ENCODE assay signal across 40 cellular contexts in the genomic region with DNA sequence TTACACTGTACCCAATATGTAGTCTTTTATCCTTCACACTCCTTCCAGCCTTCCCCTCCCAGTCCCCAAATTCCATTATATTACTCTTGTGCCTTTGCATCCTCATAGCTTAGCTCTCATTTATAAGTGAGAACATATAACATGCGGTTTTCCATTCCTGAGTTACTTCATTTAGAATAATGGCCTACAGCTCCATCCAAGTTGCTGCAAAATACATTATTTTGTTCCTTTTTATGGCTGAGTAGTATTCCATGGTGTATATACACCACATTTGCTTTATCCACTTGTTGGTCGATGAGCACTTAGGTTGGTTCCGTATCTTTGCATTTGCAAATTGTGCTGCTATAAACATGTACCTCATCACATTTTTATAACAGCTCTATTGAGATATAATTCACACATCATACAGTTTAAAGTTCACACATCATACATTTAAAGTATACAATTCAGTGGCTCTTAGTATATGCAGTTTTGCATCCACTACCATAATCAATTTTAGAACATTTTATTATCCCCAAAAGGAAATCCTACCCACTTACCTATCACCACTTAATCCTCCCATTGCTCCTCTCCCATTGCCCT.
"Had no signal": no experiment of that assay in that cellular context is flagged by ENCODE, and none has a peak within 500 bp of the region (broad histone marks: within the 10 kb centered on the region; RNA-seq: fewer than 3 reads in every experiment).

No MANE protein-coding gene starts in this region.

- DNase-seq: activated B cell treated with CpG ODN at 0.5 μM for 24 hours; activated CD4-positive, alpha-beta memory T cell treated with anti-CD3 and anti-CD28 coated beads for 36 hours; activated CD4-positive, alpha-beta T cell treated with anti-CD3 and anti-CD28 coated beads for 4 hours; activated CD4-positive, alpha-beta T cell treated with anti-CD3 and anti-CD28 coated beads, Interleukin-2, amount 10 ng/mL, durations not matched to agents 24 days and 14 days; activated CD4-positive, alpha-beta T cell treated with anti-CD3 and anti-CD28 coated beads, Interleukin-2, amount 50 U/mL, for 1 hour; activated CD4-positive, alpha-beta T cell treated with anti-CD3 and anti-CD28 coated beads, Interleukin-2, amount 50 U/mL, for 4 hours; activated CD4-positive, CD25-positive, alpha-beta regulatory T cell treated with anti-CD3 and anti-CD28 coated beads, Interleukin-2, amount 50 U/mL, for 72 hours; activated CD8-positive, alpha-beta memory T cell treated with anti-CD3 and anti-CD28 coated beads, Interleukin-2, amount 50 U/mL, for 4 hours; activated CD8-positive, alpha-beta T cell treated with anti-CD3 and anti-CD28 coated beads for 36 hours; activated effector memory CD4-positive, alpha-beta T cell treated with anti-CD3 and anti-CD28 coated beads, Interleukin-2, amount 50 U/mL, for 16 hours; activated gamma-delta T cell treated with Interleukin-2 at 50 U/mL for 16 hours; activated naive CD4-positive, alpha-beta T cell; activated naive CD4-positive, alpha-beta T cell treated with anti-CD3 and anti-CD28 coated beads for 36 hours; activated naive CD4-positive, alpha-beta T cell treated with anti-CD3 and anti-CD28 coated beads, Interleukin-2, amount 50 U/mL, for 16 hours; activated naive CD8-positive, alpha-beta T cell treated with anti-CD3 and anti-CD28 coated beads for 36 hours; activated T-cell treated with anti-CD3 and anti-CD28 coated beads for 4 hours; activated T-cell treated with anti-CD3 and anti-CD28 coated beads, Interleukin-2, amount 50 U/mL, for 1 hour; activated T-cell treated with anti-CD3 and anti-CD28 coated beads, Interleukin-2, amount 50 U/mL, for 4 hours; activated T-cell treated with anti-CD3 and anti-CD28 coated beads, Interleukin-2, amount 50 U/mL, for 72 hours; adrenal gland; amniotic stem cell; aorta; body of pancreas; brain microvascular endothelial cell; caudate nucleus; cerebellar nuclear complex; T-helper 1 cell; T-helper 2 cell; T-helper 9 cell had no signal

- H3K4me3 ChIP-seq: adrenal gland, body of pancreas, cardiac muscle cell had no signal

- H3K4me3 Mint-ChIP-seq: activated B cell treated with CpG ODN at 0.5 μM for 24 hours; activated CD4-positive, alpha-beta memory T cell treated with anti-CD3 and anti-CD28 coated beads for 36 hours; activated CD4-positive, alpha-beta T cell treated with anti-CD3 and anti-CD28 coated beads, Interleukin-2, amount 10 ng/mL, durations not matched to agents 24 days and 14 days; activated CD8-positive, alpha-beta T cell treated with anti-CD3 and anti-CD28 coated beads for 36 hours; activated naive CD4-positive, alpha-beta T cell treated with anti-CD3 and anti-CD28 coated beads for 36 hours; activated naive CD8-positive, alpha-beta T cell treated with anti-CD3 and anti-CD28 coated beads for 36 hours; activated T-cell treated with anti-CD3 and anti-CD28 coated beads, Interleukin-2, amount 50 U/mL, for 4 hours; activated T-cell treated with anti-CD3 and anti-CD28 coated beads, Interleukin-2, amount 50 U/mL, for 72 hours; activated T-helper 1 cell treated with anti-CD3 and anti-CD28 coated beads, Interleukin-12 subunit alpha, Interleukin-12 subunit beta, Interleukin-2, Interleukin-4 antibody, amounts not matched to agents 30 ng/mL and 10 ng/mL and 1 ng/mL, durations not matched to agents 14 hours and 24 hours and 36 hours; activated T-helper 17 cell treated with anti-CD3 and anti-CD28 coated beads, Interleukin-2, amount 50 U/mL, for 72 hours; central memory CD8-positive, alpha-beta T cell; T-helper 1 cell treated with Interleukin-12 subunit alpha and Interleukin-12 subunit beta and Interleukin-4 antibody, amounts not matched to agents 30 μg/mL and 1 μg/mL, for 36 hours; T-helper 2 cell treated with Interferon-gamma antibody and Interleukin-4, amounts not matched to agents 5 μg/mL and 100 μg/mL, for 36 hours had no signal

- H3K36me3 ChIP-seq: adrenal gland, brain microvascular endothelial cell, cardiac muscle cell had no signal

- H3K27me3 Mint-ChIP-seq: activated B cell treated with CpG ODN at 0.5 μM for 24 hours; activated CD4-positive, alpha-beta memory T cell treated with anti-CD3 and anti-CD28 coated beads for 36 hours; activated CD4-positive, alpha-beta T cell treated with anti-CD3 and anti-CD28 coated beads, Interleukin-2, amount 10 ng/mL, durations not matched to agents 24 days and 14 days; activated CD8-positive, alpha-beta T cell treated with anti-CD3 and anti-CD28 coated beads for 36 hours; activated naive CD8-positive, alpha-beta T cell treated with anti-CD3 and anti-CD28 coated beads for 36 hours; activated T-helper 17 cell treated with anti-CD3 and anti-CD28 coated beads, Interleukin-2, amount 50 U/mL, for 72 hours; central memory CD8-positive, alpha-beta T cell had no signal

- H3K9me3 Mint-ChIP-seq: activated B cell treated with CpG ODN at 0.5 μM for 24 hours; activated CD4-positive, alpha-beta memory T cell treated with anti-CD3 and anti-CD28 coated beads for 36 hours; activated CD4-positive, alpha-beta T cell treated with anti-CD3 and anti-CD28 coated beads, Interleukin-2, amount 10 ng/mL, durations not matched to agents 24 days and 14 days; activated CD8-positive, alpha-beta T cell treated with anti-CD3 and anti-CD28 coated beads for 36 hours; activated naive CD4-positive, alpha-beta T cell treated with anti-CD3 and anti-CD28 coated beads for 36 hours; activated naive CD4-positive, alpha-beta T cell treated with anti-CD3 and anti-CD28 coated beads, Interleukin-2, amount 50 U/mL, for 72 hours; activated naive CD8-positive, alpha-beta T cell treated with anti-CD3 and anti-CD28 coated beads for 36 hours; activated T-cell treated with anti-CD3 and anti-CD28 coated beads, Interleukin-2, amount 50 U/mL, for 4 hours; activated T-cell treated with anti-CD3 and anti-CD28 coated beads, Interleukin-2, amount 50 U/mL, for 72 hours; activated T-helper 1 cell treated with anti-CD3 and anti-CD28 coated beads, Interleukin-12 subunit alpha, Interleukin-12 subunit beta, Interleukin-2, Interleukin-4 antibody, amounts not matched to agents 30 ng/mL and 10 ng/mL and 1 ng/mL, durations not matched to agents 14 hours and 24 hours and 36 hours; activated T-helper 17 cell treated with anti-CD3 and anti-CD28 coated beads, Interleukin-2, amount 50 U/mL, for 72 hours; central memory CD8-positive, alpha-beta T cell; T-helper 1 cell treated with Interleukin-12 subunit alpha and Interleukin-12 subunit beta and Interleukin-4 antibody, amounts not matched to agents 30 μg/mL and 1 μg/mL, for 36 hours; T-helper 2 cell treated with Interferon-gamma antibody and Interleukin-4, amounts not matched to agents 5 μg/mL and 100 μg/mL, for 36 hours had no signal

- H3K27me3 ChIP-seq: adrenal gland, body of pancreas, brain microvascular endothelial cell, cardiac muscle cell had no signal

- H3K4me1 ChIP-seq: body of pancreas had no signal

- FAIRE-seq: astrocyte, bronchial epithelial cell, TTC549 had no signal

- H3K27ac Mint-ChIP-seq: activated B cell treated with CpG ODN at 0.5 μM for 24 hours; activated CD4-positive, alpha-beta memory T cell treated with anti-CD3 and anti-CD28 coated beads for 36 hours; activated CD4-positive, alpha-beta T cell treated with anti-CD3 and anti-CD28 coated beads, Interleukin-2, amount 10 ng/mL, durations not matched to agents 24 days and 14 days; activated CD8-positive, alpha-beta T cell treated with anti-CD3 and anti-CD28 coated beads for 36 hours; activated naive CD4-positive, alpha-beta T cell treated with anti-CD3 and anti-CD28 coated beads for 36 hours; activated naive CD8-positive, alpha-beta T cell treated with anti-CD3 and anti-CD28 coated beads for 36 hours; activated T-cell treated with anti-CD3 and anti-CD28 coated beads, Interleukin-2, amount 50 U/mL, for 72 hours; activated T-helper 1 cell treated with anti-CD3 and anti-CD28 coated beads, Interleukin-12 subunit alpha, Interleukin-12 subunit beta, Interleukin-2, Interleukin-4 antibody, amounts not matched to agents 30 ng/mL and 10 ng/mL and 1 ng/mL, durations not matched to agents 14 hours and 24 hours and 36 hours; activated T-helper 17 cell treated with anti-CD3 and anti-CD28 coated beads, Interleukin-2, amount 50 U/mL, for 72 hours; T-helper 1 cell treated with Interleukin-12 subunit alpha and Interleukin-12 subunit beta and Interleukin-4 antibody, amounts not matched to agents 30 μg/mL and 1 μg/mL, for 36 hours; T-helper 2 cell treated with Interferon-gamma antibody and Interleukin-4, amounts not matched to agents 5 μg/mL and 100 μg/mL, for 36 hours had no signal

- H3K36me3 Mint-ChIP-seq: activated CD4-positive, alpha-beta memory T cell treated with anti-CD3 and anti-CD28 coated beads for 36 hours; activated naive CD4-positive, alpha-beta T cell treated with anti-CD3 and anti-CD28 coated beads, Interleukin-2, amount 50 U/mL, for 72 hours had no signal

- H3K4me1 Mint-ChIP-seq: activated B cell treated with CpG ODN at 0.5 μM for 24 hours; activated CD4-positive, alpha-beta T cell treated with anti-CD3 and anti-CD28 coated beads, Interleukin-2, amount 10 ng/mL, durations not matched to agents 24 days and 14 days; activated naive CD8-positive, alpha-beta T cell treated with anti-CD3 and anti-CD28 coated beads for 36 hours; activated T-helper 17 cell treated with anti-CD3 and anti-CD28 coated beads, Interleukin-2, amount 50 U/mL, for 72 hours; central memory CD8-positive, alpha-beta T cell had no signal

- H3K9me3 ChIP-seq: adrenal gland, body of pancreas had no signal

- ATAC-seq: activated CD8-positive, alpha-beta T cell treated with anti-CD3 and anti-CD28 coated beads for 36 hours; activated naive CD4-positive, alpha-beta T cell treated with anti-CD3 and anti-CD28 coated beads, Interleukin-2, amount 50 U/mL, for 72 hours; activated T-cell treated with anti-CD3 and anti-CD28 coated beads, Interleukin-2, amount 50 U/mL, for 4 hours; activated T-cell treated with anti-CD3 and anti-CD28 coated beads, Interleukin-2, amount 50 U/mL, for 72 hours; activated T-helper 17 cell treated with anti-CD3 and anti-CD28 coated beads, Interleukin-2, amount 50 U/mL, for 72 hours; body of pancreas had no signal

- H3K27ac ChIP-seq: adrenal gland, body of pancreas, brain microvascular endothelial cell, cardiac muscle cell, VCaP had no signal
